ENCODE assay signal across 16 cellular contexts in the genomic region with DNA sequence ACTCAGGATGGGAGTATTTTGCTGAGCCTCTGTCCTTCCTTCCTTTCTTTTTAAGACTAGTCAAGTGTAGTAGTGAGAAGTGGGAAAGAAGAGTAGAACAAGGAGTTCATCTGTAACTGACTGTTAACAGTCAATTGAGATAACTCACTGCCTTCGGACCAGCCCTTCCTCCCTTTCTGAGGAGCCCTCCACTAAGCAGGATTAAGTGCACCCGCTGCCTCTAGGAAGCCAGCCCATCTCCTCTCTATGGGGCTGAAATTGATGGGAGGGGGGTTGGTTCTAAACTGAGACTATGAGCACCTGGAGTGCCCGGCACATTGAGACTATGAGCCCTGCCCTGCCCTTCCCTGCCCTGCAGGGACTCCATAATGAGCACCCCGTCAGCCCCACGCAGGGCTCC.
DNase-seq lines count a peak whose midpoint lies in the region; ATAC-seq, FAIRE-seq and TF ChIP-seq lines count a peak whose summit lies in the region.
"Had no signal": no experiment of that assay in that cellular context is flagged by ENCODE, and none has a peak within 500 bp of the region (broad histone marks: within the 10 kb centered on the region; RNA-seq: fewer than 3 reads in every experiment).

No MANE protein-coding gene starts in this region.

- TF ChIP-seq RAD21 in H1 (IDR thresholded peaks at IDR 0.05 in 1 of 2, conservative IDR thresholded peaks at IDR 0.05 in 1 of 2; ENCODE audit: low read depth in 2 of 2, low read length in 2 of 2) = no peak

- CTCF ChIA-PET in HEK293T (lab: Yijun Ruan, JAX) = no interaction called here
- CTCF ChIA-PET in H1 (lab: Charles Lee; ENCODE audit: partially characterized antibody) = interaction anchor here (0.8 kb wide), 1 partner anchor 43 kb away, joined by 3 read pairs; no protein-coding TSS in a partner anchor

- H2AFZ ChIP-seq in GM23338 = no peak overlapping the region
- H2AFZ ChIP-seq in H1 (ENCODE audit: low read length) = no peak overlapping the region
- no peak overlapping the region for H2AFZ ChIP-seq in neuronal stem cell (ENCODE audit: low read length)

- H3K4me1 Mint-ChIP-seq in GM23338 (peaks cover 26% of the 10 kb centered on the region), endothelial cell (ENCODE audit: unreplicated experiment) (peaks cover 3% of the 10 kb centered on the region)

- peaks cover 9% of the 10 kb centered on the region for H3K27me3 Mint-ChIP-seq in GM23338 (ENCODE audit: insufficient read depth, low read depth, poor library complexity)
- peaks cover 8% of the 10 kb centered on the region for H3K27me3 Mint-ChIP-seq in endothelial cell (ENCODE audit: unreplicated experiment)

- H3F3A ChIP-seq in GM23338 (replicated peaks; ENCODE audit: low read depth) = no peaks in the 10 kb centered on the region

- H2BK120ac ChIP-seq in H1 (replicated peaks; ENCODE audit: low read depth, low read length) (no peak overlapping the region), neuronal stem cell (ENCODE audit: low read depth, low read length) (no peak overlapping the region)

- H4K20me1 ChIP-seq in GM23338 (replicated peaks; ENCODE audit: insufficient read depth) = no peaks in the 10 kb centered on the region
- H4K20me1 ChIP-seq in H1 (replicated peaks in 1 of 2; ENCODE audit: control insufficient read depth in 1 of 2, insufficient read depth in 2 of 2, low read length in 2 of 2) = no peaks in the 10 kb centered on the region

- H3K23ac ChIP-seq in H1 (ENCODE audit: insufficient read length) (no peak overlapping the region), neuronal stem cell (ENCODE audit: low read depth, low read length, poor library complexity) (no peak overlapping the region)

- H3K4me3 ChIP-seq in GM23338 (peak overlapping the region; percentile 34; the same call in 1 of the 2 replicates), H1 (ENCODE audit: extremely low read depth in 1 of 4, insufficient read depth in 2 of 4, low read depth in 3 of 4, low read length in 4 of 4) (peak overlapping the region in 1 of 4 experiments; percentile 9; a peak in 1 of 8 replicates), neuronal stem cell (ENCODE audit: low read length in 2 of 2) (no peak overlapping the region), ascending aorta (no peak overlapping the region)

- TF ChIP-seq EP300 in H1 (IDR thresholded peaks at IDR 0.05; ENCODE audit: borderline replicate concordance in 1 of 2, low read depth in 2 of 2, low read length in 2 of 2) = no peak

- ATAC-seq in GM23338 = peak; percentile 25

- H3K36me3 ChIP-seq in GM23338 (ENCODE audit: insufficient read depth) = no peaks in the 10 kb centered on the region
- H3K36me3 ChIP-seq in H1 (ENCODE audit: control insufficient read depth in 2 of 4, insufficient read depth in 4 of 4, low read length in 3 of 4) = no peaks in the 10 kb centered on the region
- H3K36me3 ChIP-seq in neuronal stem cell (replicated peaks in 1 of 2; ENCODE audit: control insufficient read depth in 2 of 2, insufficient read depth in 2 of 2, low read length in 2 of 2) = no peaks in the 10 kb centered on the region
- H3K36me3 ChIP-seq in ascending aorta = no peaks in the 10 kb centered on the region

- H3K4me2 ChIP-seq in GM23338 (peak overlapping the region; percentile 71), H1 (ENCODE audit: insufficient read depth in 1 of 2, low read depth in 2 of 2, low read length in 2 of 2) (peak overlapping the region; percentile 18 to 32; a peak in 3 of 4 replicates), neuronal stem cell (ENCODE audit: insufficient read depth, low read length, poor library complexity, severe bottlenecking) (no peak overlapping the region)
- H3K4me2 ChIP-seq: SK-N-SH had no signal

- no peak for FAIRE-seq in H1 (lab: Jason Lieb, UNC)
- FAIRE-seq: RCC 7860 had no signal

- intact Hi-C loops in ascending aorta (cut with DNase I) = no loop called here

- no peak overlapping the region for H2BK15ac ChIP-seq in H1 (ENCODE audit: low read length)
- H2BK15ac ChIP-seq in neuronal stem cell (ENCODE audit: low read length) = peak overlapping the region; percentile 76

- no peaks in the 10 kb centered on the region for H3K23me2 ChIP-seq in H1 (ENCODE audit: low read depth, low read length)

- H2BK5ac ChIP-seq in H1 (ENCODE audit: low read depth, low read length) (0 out of 2 replicates have a peak overlapping the region, but pooled peaks have one; percentile 44), neuronal stem cell (ENCODE audit: low read length) (no peak overlapping the region)

- H3K9me3 ChIP-seq in H1 (ENCODE audit: insufficient read depth in 2 of 2, low read depth in 1 of 2, low read length in 1 of 2) (no peaks in the 10 kb centered on the region), neuronal stem cell (replicated peaks in 1 of 2; ENCODE audit: control insufficient read depth in 2 of 2, insufficient read depth in 1 of 2, low read depth in 1 of 2, low read length in 2 of 2) (no peaks in the 10 kb centered on the region), ascending aorta (no peaks in the 10 kb centered on the region)
- H3K9me3 ChIP-seq: SK-N-SH had no signal

- no peaks in the 10 kb centered on the region for H3K36me3 Mint-ChIP-seq in GM23338 (ENCODE audit: low read depth)
- peaks cover 10% of the 10 kb centered on the region for H3K36me3 Mint-ChIP-seq in endothelial cell (ENCODE audit: low read depth, unreplicated experiment)

- H3K27ac ChIP-seq in GM23338 (ENCODE audit: low read depth) (no peak overlapping the region), H1 (ENCODE audit: low read depth, low read length) (no peak overlapping the region), neuronal stem cell (replicated peaks; ENCODE audit: low read length) (no peak overlapping the region), ascending aorta (no peak overlapping the region)

- DNase-seq in GM23338 (ENCODE audit: low spot score) (no peak), HEK293T (ENCODE audit: extremely low spot score) (peak; percentile 6), H1 (ENCODE audit: low read depth in 1 of 2, low spot score in 2 of 2) (no peak), neuronal stem cell (ENCODE audit: low spot score) (no peak), endothelial cell (ENCODE audit: low spot score) (no peak), ascending aorta (ENCODE audit: low spot score in 2 of 2) (no peak), SW480 (ENCODE audit: low spot score) (no peak)
- DNase-seq: Calu3; CD4-positive, alpha-beta T cell; HFFc6; NCI-H1048; NCI-H1436 treated with DMSO at 0.1 percent for 48 hours; NCI-H2029 treated with DMSO at 0.1 percent for 48 hours; Right ventricle myocardium superior; SK-N-SH had no signal

- H3K9me3 Mint-ChIP-seq in GM23338 (no peaks in the 10 kb centered on the region), endothelial cell (ENCODE audit: unreplicated experiment) (no peaks in the 10 kb centered on the region)
- H3K9me3 Mint-ChIP-seq: CD4-positive, alpha-beta T cell; HFFc6 had no signal

- H2BK12ac ChIP-seq in H1 (ENCODE audit: low read depth, low read length) (0 out of 2 replicates have a peak overlapping the region, but pooled peaks have one; percentile 84), neuronal stem cell (ENCODE audit: low read length) (no peak overlapping the region)

- H3K27me3 ChIP-seq in GM23338 (ENCODE audit: insufficient read depth) (no peaks in the 10 kb centered on the region), H1 (replicated peaks in 1 of 4; ENCODE audit: control insufficient read depth in 3 of 4, extremely low read depth in 1 of 4, insufficient read depth in 3 of 4, low read length in 3 of 4) (no peaks in the 10 kb centered on the region), neuronal stem cell (ENCODE audit: control insufficient read depth in 3 of 3, insufficient read depth in 3 of 3, low read depth in 1 of 3, low read length in 3 of 3) (peaks cover 0 to 29% (median 0%) of the 10 kb centered on the region in 3 experiments), ascending aorta (no peaks in the 10 kb centered on the region)

- peaks cover 16% of the 10 kb centered on the region for H3K4me1 ChIP-seq in GM23338 (ENCODE audit: insufficient read depth)
- H3K4me1 ChIP-seq in H1 (replicated peaks in 1 of 4; ENCODE audit: control insufficient read depth in 3 of 4, insufficient read depth in 4 of 4, low read length in 3 of 4) = peaks cover 4 to 16% (median 13%) of the 10 kb centered on the region in 4 experiments
- peaks cover 0 to 13% of the 10 kb centered on the region in 2 donors for H3K4me1 ChIP-seq in neuronal stem cell (ENCODE audit: control insufficient read depth in 2 of 2, insufficient read depth in 1 of 2, low read depth in 1 of 2, low read length in 2 of 2)
- H3K4me1 ChIP-seq in ascending aorta = no peaks in the 10 kb centered on the region

- WGBS in H1 (ENCODE audit: extremely low coverage in 1 of 2, insufficient coverage in 1 of 2, insufficient read length in 1 of 2, insufficient replicate concordance in 2 of 2, low coverage in 1 of 2, low lambda C conversion rate in 2 of 2, missing lambda C conversion rate in 1 of 2), 2 experiments = 56% methylated on average over 5 of the region's 5 CpGs; no CpG with 5 or more reads in 1 of the 2 experiments
- WGBS in neuronal stem cell (ENCODE audit: extremely low coverage in 2 of 2, insufficient read length in 2 of 2, insufficient replicate concordance in 1 of 2), 2 donors = no CpG with 5 or more reads among the region's 5 CpGs

- H4K5ac ChIP-seq in H1 (ENCODE audit: insufficient read length, low read depth, low read length) = no peak overlapping the region

- H2AK5ac ChIP-seq in H1 (ENCODE audit: low read depth, low read length) = no peak overlapping the region
- no peak overlapping the region for H2AK5ac ChIP-seq in neuronal stem cell (ENCODE audit: low read depth, low read length)

- POLR2A ChIA-PET in HEK293T (lab: Yijun Ruan, JAX) (no interaction called here), H1 (lab: Charles Lee; ENCODE audit: partially characterized antibody) (no interaction called here)

- no peaks in the 10 kb centered on the region for H3K9me2 ChIP-seq in GM23338 (ENCODE audit: insufficient read depth)
- H3K9me2 ChIP-seq: SK-N-SH had no signal

- H2BK20ac ChIP-seq in H1 (ENCODE audit: low read length) = peak overlapping the region; percentile 97; the same call in 1 of the 2 replicates

- H3K18ac ChIP-seq in H1 (ENCODE audit: extremely low read depth, low read length) = peak overlapping the region; percentile 66
- no peak overlapping the region for H3K18ac ChIP-seq in neuronal stem cell (ENCODE audit: low read length)

- H4K8ac ChIP-seq in H1 (ENCODE audit: extremely low read depth, insufficient read depth, low read length) (no peak overlapping the region), neuronal stem cell (ENCODE audit: low read depth, low read length) (no peak overlapping the region)

- H3K14ac ChIP-seq in H1 (ENCODE audit: insufficient read length) (no peak overlapping the region), neuronal stem cell (ENCODE audit: low read length) (no peak overlapping the region)

- H3K4ac ChIP-seq in H1 (replicated peaks; ENCODE audit: insufficient read length, low read depth, low read length) (peak overlapping the region; percentile 82), neuronal stem cell (ENCODE audit: low read length) (no peak overlapping the region)

- H3K79me2 ChIP-seq in GM23338 (replicated peaks; ENCODE audit: insufficient read depth) (no peaks in the 10 kb centered on the region), H1 (ENCODE audit: control insufficient read depth in 1 of 2, insufficient read depth in 2 of 2, low read length in 2 of 2) (no peaks in the 10 kb centered on the region)

- H3K79me1 ChIP-seq in H1 (ENCODE audit: low read depth, low read length) = no peaks in the 10 kb centered on the region
- no peaks in the 10 kb centered on the region for H3K79me1 ChIP-seq in neuronal stem cell (ENCODE audit: low read depth, low read length)

- H3K9ac ChIP-seq in H1 (replicated peaks in 1 of 4; ENCODE audit: extremely low read depth in 1 of 4, low read depth in 3 of 4, low read length in 3 of 4) (no peak overlapping the region), neuronal stem cell (ENCODE audit: low read depth, low read length, poor library complexity) (no peak overlapping the region)
- H3K9ac ChIP-seq: SK-N-SH had no signal

- H3K56ac ChIP-seq in H1 (replicated peaks; ENCODE audit: insufficient read length, low read depth, low read length) = no peak overlapping the region

- H3K27ac Mint-ChIP-seq in GM23338 (peak overlapping the region; percentile 18; the same call in 1 of the 2 replicates), endothelial cell (ENCODE audit: unreplicated experiment) (no peak overlapping the region)
- H3K27ac Mint-ChIP-seq: CD4-positive, alpha-beta T cell; HFFc6 had no signal

- peak overlapping the region; percentile 30 for H3K4me3 Mint-ChIP-seq in GM23338
- H3K4me3 Mint-ChIP-seq in endothelial cell (ENCODE audit: unreplicated experiment) = no peak overlapping the region
- H3K4me3 Mint-ChIP-seq: CD4-positive, alpha-beta T cell; HFFc6 had no signal

- TF ChIP-seq CTCF in GM23338 (conservative IDR thresholded peaks at IDR 0.05; ENCODE audit: low read depth in 2 of 2) (no peak), H1 (IDR thresholded peaks at IDR 0.05; ENCODE audit: control extremely low read depth in 1 of 3, insufficient read depth in 1 of 3, low read depth in 1 of 3, low read length in 3 of 3) (no peak), endothelial cell (IDR thresholded peaks at IDR 0.05; ENCODE audit: unreplicated experiment) (no peak), ascending aorta (IDR thresholded peaks at IDR 0.05) (no peak)

- H4K91ac ChIP-seq in H1 (replicated peaks; ENCODE audit: insufficient read length, low read length) (no peak overlapping the region), neuronal stem cell (ENCODE audit: low read depth, low read length, poor library complexity) (no peak overlapping the region)

- no peak for TF ChIP-seq POLR2A in H1 (IDR thresholded peaks at IDR 0.05; ENCODE audit: control extremely low read depth in 1 of 2, low read depth in 2 of 2, low read length in 2 of 2)
